8 cellular contexts compared by ENCODE assay signal in genomic region chr4:48830706-48831531, GRCh38. TPM values are rescaled to one million over a fixed set of nuclear protein-coding genes. Genes with fewer than 3 reads are reported as not detected.
DNase-seq lines count a peak whose midpoint lies in the region; ATAC-seq, FAIRE-seq and TF ChIP-seq lines count a peak whose summit lies in the region.

OCIAD1 (plus strand) TSS chr4:48831088; CDS start chr4:48832625, 1,537 bp downstream.

- H3K27me3 Mint-ChIP-seq in T-cell, result peaks cover 0 to 4% of the 10 kb centered on the region in 2 donors

- H3K4me2 ChIP-seq in trophoblast cell (ENCODE audit: low read length), result peak within 1 kb of the TSS; percentile 64

- 0 to 1% (median 0%) methylated on average over 54 to 56 of the region's 56 CpGs for WGBS in adipose tissue, 3 donors
- WGBS in trophoblast cell (ENCODE audit: extremely low coverage, insufficient coverage, insufficient read length), result no CpG with 5 or more reads among the region's 56 CpGs
- WGBS in transverse colon (ENCODE audit: low coverage in 1 of 2), 2 donors, result 1 to 3% methylated on average over 5 to 50 of the region's 56 CpGs

- H3K4me3 ChIP-seq in trophoblast cell (ENCODE audit: low read depth, low read length), result peak within 1 kb of the TSS; percentile 99
- peak within 1 kb of the TSS; percentile 64 to 87 (median 75) for H3K4me3 ChIP-seq in transverse colon

- H3K4me1 ChIP-seq in trophoblast cell (ENCODE audit: control insufficient read depth in 1 of 2, insufficient read depth in 2 of 2, low read length in 2 of 2) (peaks cover 0 to 4% of the 10 kb centered on the region in 2 experiments), transverse colon (peaks cover 9 to 17% (median 15%) of the 10 kb centered on the region in 4 donors)

- peak within 1 kb of the TSS; percentile 99 for H2AFZ ChIP-seq in trophoblast cell (ENCODE audit: insufficient read depth, low read length, poor library complexity)

- H3K18ac ChIP-seq in trophoblast cell (ENCODE audit: low read length), result peak within 1 kb of the TSS; percentile 100

- H3K4me3 Mint-ChIP-seq in T-cell, result peak within 1 kb of the TSS; percentile 98 to 100 (median 100)

- intact Hi-C loops in cardiac septum (cut with DNase I) (loop anchor here (1.0 to 10.0 kb wide), 2 partner anchors 51 to 256 kb away; partner anchors contain the start of gene FRYL), transverse colon (cut with DNase I; ENCODE audit: low total_unique reads) (loop anchor here (2.0 kb wide), 1 partner anchor 52 kb away; no protein-coding TSS in a partner anchor)

- peak within 1 kb of the TSS; percentile 74 for H2BK5ac ChIP-seq in trophoblast cell (ENCODE audit: low read depth, low read length, poor library complexity)

- peak within 1 kb of the TSS; percentile 98 for H2BK120ac ChIP-seq in trophoblast cell (ENCODE audit: insufficient read depth, low read length, poor library complexity)

- peaks cover 6% of the 10 kb centered on the region for H3K79me1 ChIP-seq in trophoblast cell (ENCODE audit: low read length)

- H3K27ac ChIP-seq in adipose tissue (ENCODE audit: low read depth, low read length), result peak within 1 kb of the TSS; percentile 89
- H3K27ac ChIP-seq in trophoblast cell (ENCODE audit: low read depth, low read length), result peak within 1 kb of the TSS; percentile 97
- peak within 1 kb of the TSS; percentile 90 to 96 (median 93) for H3K27ac ChIP-seq in transverse colon

- peak within 1 kb of the TSS; percentile 96 for H3K9ac ChIP-seq in trophoblast cell (ENCODE audit: low read length)

- H4K12ac ChIP-seq in trophoblast cell (ENCODE audit: low read depth, low read length), result peak within 1 kb of the TSS; percentile 47

- TF ChIP-seq POLR2A in GM12891 (IDR thresholded peaks at IDR 0.05; ENCODE audit: low read depth, low read length) (peak; percentile 88), transverse colon (IDR thresholded peaks at IDR 0.05) (peak; percentile 40)

- DNase-seq in GM12891 (ENCODE audit: insufficient read length, low spot score) (peak; percentile 90), NCI-H1436 treated with DMSO at 0.1 percent for 48 hours (lab: John Stamatoyannopoulos, UW) (peak; percentile 95), T-cell (peak; percentile 76 to 98 (median 93)), cardiac septum (ENCODE audit: low spot score) (peak; percentile 97), trophoblast cell (peak; percentile 99 to 100), transverse colon (peak; percentile 98)

- POLR2A ChIA-PET in T-cell (lab: Charles Lee), result interaction anchor here in 1 of 2 donors (0.6 to 1.3 kb wide), 3 partner anchors 50 to 772 kb away, joined by 3 to 5 read pairs (median 3); partner anchors contain the start of gene FRYL

- peak within 1 kb of the TSS; percentile 99 for H2AK5ac ChIP-seq in trophoblast cell (ENCODE audit: low read length)

- peaks cover 5% of the 10 kb centered on the region for H3K79me2 ChIP-seq in trophoblast cell (ENCODE audit: control insufficient read depth, insufficient read depth, low read length, poor library complexity)

- H3K27ac Mint-ChIP-seq in T-cell, result peak within 1 kb of the TSS; percentile 100

- no peak within 1 kb of the TSS for H3K23ac ChIP-seq in trophoblast cell (ENCODE audit: low read length)

- H3K14ac ChIP-seq in trophoblast cell (ENCODE audit: low read length), result peak within 1 kb of the TSS; percentile 93

- peak; percentile 100 for ATAC-seq in HG02840 (IDR thresholded peaks at IDR 0.05; ENCODE audit: low FRiP score, unreplicated experiment)
- peak; percentile 96 to 97 (median 97) for ATAC-seq in T-cell (replicated peaks in 1 of 4)

- TF ChIP-seq CTCF in transverse colon (IDR thresholded peaks at IDR 0.05), result no peak

- H4K91ac ChIP-seq in trophoblast cell (ENCODE audit: low read depth, low read length), result peak within 1 kb of the TSS; percentile 98

- in situ Hi-C loops in transverse colon (cut with MboI; ENCODE audit: low pct_ligation_motif_present in 1 of 4, low pct_unique_long_range_greater_than_20kb in 1 of 4, low sequenced_read_pairs in 3 of 4), result loop anchor here in 1 of 4 donors (10.0 kb wide), 1 partner anchor 46 kb away; the partner anchor contains the start of gene FRYL

- H3K36me3 ChIP-seq in trophoblast cell (ENCODE audit: control insufficient read depth in 1 of 2, insufficient read depth in 2 of 2, low read length in 2 of 2) (peaks cover 14 to 17% of the 10 kb centered on the region in 2 experiments), transverse colon (peaks cover 0 to 23% (median 10%) of the 10 kb centered on the region in 4 donors)

- no peak for TF ChIP-seq EP300 in transverse colon (IDR thresholded peaks at IDR 0.05; ENCODE audit: low read depth)

- H3K4ac ChIP-seq in trophoblast cell (ENCODE audit: low read depth, low read length), result peak within 1 kb of the TSS; percentile 97

- H3K4me1 Mint-ChIP-seq in T-cell, result peaks cover 30 to 35% (median 35%) of the 10 kb centered on the region in 3 donors

- peak within 1 kb of the TSS; percentile 100 for H4K8ac ChIP-seq in trophoblast cell (ENCODE audit: low read depth, low read length)

- H3K9me3 ChIP-seq in trophoblast cell (ENCODE audit: insufficient read depth, low read depth, low read length) (peaks cover 1% of the 10 kb centered on the region), transverse colon (no peaks in the 10 kb centered on the region)

- peak within 1 kb of the TSS; percentile 51 for H2BK12ac ChIP-seq in trophoblast cell (ENCODE audit: low read length)

- CTCF ChIA-PET in T-cell (lab: Charles Lee), result interaction anchor here in 1 of 2 donors (1.4 to 1.5 kb wide), 2 partner anchors 30 to 52 kb away, joined by 3 to 4 read pairs; no protein-coding TSS in a partner anchor

- H3K27me3 ChIP-seq in trophoblast cell (ENCODE audit: insufficient read depth, low read length), result no peaks in the 10 kb centered on the region
- no peaks in the 10 kb centered on the region for H3K27me3 ChIP-seq in transverse colon

- peaks cover 14% of the 10 kb centered on the region for H3K36me3 Mint-ChIP-seq in T-cell

- H3K9me3 Mint-ChIP-seq in T-cell, result no peaks in the 10 kb centered on the region

- FAIRE-seq in GM12891 (lab: Jason Lieb, UNC), result peak; percentile 100

TF ChIP-seq in GM12891, 5 proteins besides CTCF, POLR2A, EP300 and RAD21:
- peak; percentile 89 for TF ChIP-seq POLR2AphosphoS5 (IDR thresholded peaks at IDR 0.05; ENCODE audit: low read depth, low read length)
- TF ChIP-seq PAX5 (IDR thresholded peaks at IDR 0.05; ENCODE audit: insufficient read depth, low read length, severe bottlenecking), result peak; percentile 24
- TF ChIP-seq SPI1 (IDR thresholded peaks at IDR 0.05; ENCODE audit: low read depth, low read length), result no peak
- peak; percentile 88 for TF ChIP-seq TAF1 (IDR thresholded peaks at IDR 0.05; ENCODE audit: low read depth, low read length)
- TF ChIP-seq POU2F2 (IDR thresholded peaks at IDR 0.05; ENCODE audit: low read depth, low read length), result no peak

RNA-seq across cellular contexts. Expression of gene OCIAD1, which starts in this region (rescaled TPM):
- 84.8 TPM for polyA plus RNA-seq in GM12891 (2012; ENCODE audit: low read depth, missing spikeins)
- 100 to 1,000 TPM in 4 of 5 donors, 10 to 100 TPM in 1; 88.1 to 113 (median 106) TPM for total RNA-seq in T-cell
- 100 to 1,000 TPM in 1 of 3 donors, 10 to 100 TPM in 2; 70.5 to 107 (median 91.9) TPM for polyA plus RNA-seq in adipose tissue
- 137 TPM for total RNA-seq in cardiac septum
- polyA plus RNA-seq in trophoblast cell (2013), result 149 and 153 TPM in 2 replicates
- 100 to 1,000 TPM; 104 to 264 (median 115) TPM for total RNA-seq in transverse colon

Comparison
In these comparisons a context has a peak if more than half of its experiments do, and no peak if none do; other contexts are left out.
1. Peak in every context shown above with its lines: DNase-seq, ATAC-seq, H3K4me3 ChIP-seq and H3K27ac ChIP-seq.